Comparison of ENCODE assay signal across 8 cellular contexts in the genomic region with DNA sequence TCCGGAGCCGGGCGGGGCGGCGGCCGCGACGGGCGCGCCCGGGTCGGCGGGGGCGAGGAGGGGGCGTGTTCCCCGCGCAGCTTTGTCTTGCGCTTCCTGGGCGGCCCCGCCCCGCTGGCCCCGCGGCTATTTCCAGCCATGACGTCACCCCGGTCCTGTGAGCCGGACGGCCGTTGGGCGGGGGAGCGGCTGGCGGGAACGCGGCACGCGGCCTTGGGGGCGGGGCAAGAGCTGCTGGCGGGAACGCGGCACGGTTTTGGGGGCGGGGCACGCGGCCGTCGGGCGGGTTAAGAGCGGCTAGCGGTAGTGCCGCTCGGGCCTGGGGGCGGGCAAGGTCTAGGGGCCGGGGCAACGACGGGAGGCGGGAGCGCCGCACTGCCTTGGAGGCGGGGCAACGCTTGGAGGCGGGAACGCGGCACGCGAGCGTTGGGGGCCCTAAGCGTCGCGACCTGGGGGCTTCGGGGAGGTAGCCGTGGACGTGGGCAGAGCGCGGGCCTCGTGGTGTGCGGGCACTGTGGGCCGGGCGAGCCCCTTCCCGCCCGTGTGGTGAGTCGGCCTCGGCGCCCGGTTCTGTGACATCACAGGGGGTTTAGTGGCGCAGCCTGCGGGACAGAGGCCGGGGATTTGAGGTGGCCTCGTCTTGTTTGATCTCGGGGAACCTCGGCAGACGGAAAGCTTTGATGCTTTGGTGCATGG. TPM values are rescaled to one million over a fixed set of nuclear protein-coding genes. Genes with fewer than 3 reads are reported as not detected.
DNase-seq lines count a peak whose midpoint lies in the region; ATAC-seq and TF ChIP-seq lines count a peak whose summit lies in the region.

No MANE protein-coding gene starts in this region.

- POLR2A ChIA-PET in RWPE1 (lab: Yijun Ruan, JAX; ENCODE audit: low non-redundant PET): no interaction called here

- H3K9me3 Mint-ChIP-seq in neural crest cell: no peaks in the 10 kb centered on the region

- peaks cover 19% of the 10 kb centered on the region for H3K4me1 Mint-ChIP-seq in neural crest cell

- H3K36me3 Mint-ChIP-seq in neural crest cell (ENCODE audit: low read depth): peaks cover 10% of the 10 kb centered on the region

- TF ChIP-seq CTCF in RWPE1 (conservative IDR thresholded peaks at IDR 0.05; ENCODE audit: low read depth) (no peak), neural crest cell (conservative IDR thresholded peaks at IDR 0.05) (no peak)

- H3K4me3 Mint-ChIP-seq in neural crest cell: peak overlapping the region; percentile 72

- ATAC-seq in GM21526 (IDR thresholded peaks at IDR 0.05; ENCODE audit: low FRiP score, unreplicated experiment): peak; percentile 29

- DNase-seq in CMK (ENCODE audit: low read depth): peak; percentile 90
- DNase-seq in HuH-7 (ENCODE audit: low spot score): peak; percentile 79
- peak; percentile 96 for DNase-seq in RWPE1 (ENCODE audit: low spot score)
- peak; percentile 82 for DNase-seq in activated gamma-delta T cell treated with anti-CD3 and anti-CD28 coated beads, Interleukin-2, amount 50 U/mL, for 16 hours (ENCODE audit: low read depth)
- peak; percentile 88 for DNase-seq in fibroblast of the conjunctiva (ENCODE audit: low read depth)
- DNase-seq in neural crest cell (ENCODE audit: low read depth, low spot score): peak; percentile 90
- peak; percentile 92 for DNase-seq in stimulated activated naive CD4-positive, alpha-beta T cell treated with Interleukin-2 at 50 U/mL for 16 hours (lab: John Stamatoyannopoulos, UW)

- H3K27ac Mint-ChIP-seq in neural crest cell (ENCODE audit: unreplicated experiment): no peak overlapping the region

- peak overlapping the region; percentile 96 for H3K27ac ChIP-seq in RWPE1

- CTCF ChIA-PET in RWPE1 (lab: Yijun Ruan, JAX): interaction anchor here (0.6 to 0.8 kb wide), 2 partner anchors 29 to 391 kb away, joined by 3 read pairs; no protein-coding TSS in a partner anchor

- peaks cover 23% of the 10 kb centered on the region for H3K27me3 Mint-ChIP-seq in neural crest cell (ENCODE audit: low read depth)

RNA-seq across cellular contexts. Expression of a gene that starts 0.7 kb away (rescaled TPM):
- total RNA-seq in neural crest cell: 8.2 and 8.5 TPM in 2 replicates

RNA-seq across cellular contexts. Expression of a gene that starts 36.2 kb away (rescaled TPM):
- not detected in 2 replicates for total RNA-seq in neural crest cell

Comparison
In these comparisons a context has a peak if more than half of its experiments do, and no peak if none do; other contexts are left out.
1. Peak in every context shown above with its lines: DNase-seq, ATAC-seq and H3K27ac ChIP-seq.